Comparison of ENCODE assay signal across 1 cellular context in genomic region chr2:36338124-36338826, GRCh38.
TF ChIP-seq lines count a peak whose summit lies in the region.

No MANE protein-coding gene starts in this region.

TF ChIP-seq in HepG2, 621 proteins besides CTCF, POLR2A, EP300 and RAD21:
- TF ChIP-seq ZNF143 (CRISPR knock-in tag; IDR thresholded peaks at IDR 0.05) (no peak), MLX (CRISPR knock-in tag; IDR thresholded peaks at IDR 0.05) (no peak), ZNF746 (CRISPR knock-in tag; IDR thresholded peaks at IDR 0.05) (no peak), PCBP2 (optimal IDR thresholded peaks at IDR 0.05; ENCODE audit: low read depth, low read length, poor library complexity, severe bottlenecking) (no peak), CHD4 (IDR thresholded peaks at IDR 0.05; ENCODE audit: borderline replicate concordance, low read length) (no peak), TOPORS (CRISPR knock-in tag; IDR thresholded peaks at IDR 0.05) (no peak), REPIN1 (CRISPR knock-in tag; IDR thresholded peaks at IDR 0.05; ENCODE audit: borderline replicate concordance, low read depth) (no peak), GABPB1 (CRISPR knock-in tag; IDR thresholded peaks at IDR 0.05) (no peak), SIN3A (IDR thresholded peaks at IDR 0.05; ENCODE audit: borderline replicate concordance, low read depth, low read length) (no peak), HMGXB4 (CRISPR knock-in tag; IDR thresholded peaks at IDR 0.05; ENCODE audit: borderline replicate concordance in 1 of 2, low read depth in 1 of 2) (no peak), MYPOP (CRISPR knock-in tag; IDR thresholded peaks at IDR 0.05) (no peak), ZNF101 (CRISPR knock-in tag; IDR thresholded peaks at IDR 0.05; ENCODE audit: borderline replicate concordance, low read depth) (no peak)
- TF ChIP-seq, protein P1, sequence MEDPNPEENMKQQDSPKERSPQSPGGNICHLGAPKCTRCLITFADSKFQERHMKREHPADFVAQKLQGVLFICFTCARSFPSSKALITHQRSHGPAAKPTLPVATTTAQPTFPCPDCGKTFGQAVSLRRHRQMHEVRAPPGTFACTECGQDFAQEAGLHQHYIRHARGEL (CRISPR knock-in tag; IDR thresholded peaks at IDR 0.05) = no peak
- TF ChIP-seq, protein P2, sequence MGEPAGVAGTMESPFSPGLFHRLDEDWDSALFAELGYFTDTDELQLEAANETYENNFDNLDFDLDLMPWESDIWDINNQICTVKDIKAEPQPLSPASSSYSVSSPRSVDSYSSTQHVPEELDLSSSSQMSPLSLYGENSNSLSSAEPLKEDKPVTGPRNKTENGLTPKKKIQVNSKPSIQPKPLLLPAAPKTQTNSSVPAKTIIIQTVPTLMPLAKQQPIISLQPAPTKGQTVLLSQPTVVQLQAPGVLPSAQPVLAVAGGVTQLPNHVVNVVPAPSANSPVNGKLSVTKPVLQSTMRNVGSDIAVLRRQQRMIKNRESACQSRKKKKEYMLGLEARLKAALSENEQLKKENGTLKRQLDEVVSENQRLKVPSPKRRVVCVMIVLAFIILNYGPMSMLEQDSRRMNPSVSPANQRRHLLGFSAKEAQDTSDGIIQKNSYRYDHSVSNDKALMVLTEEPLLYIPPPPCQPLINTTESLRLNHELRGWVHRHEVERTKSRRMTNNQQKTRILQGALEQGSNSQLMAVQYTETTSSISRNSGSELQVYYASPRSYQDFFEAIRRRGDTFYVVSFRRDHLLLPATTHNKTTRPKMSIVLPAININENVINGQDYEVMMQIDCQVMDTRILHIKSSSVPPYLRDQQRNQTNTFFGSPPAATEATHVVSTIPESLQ (CRISPR knock-in tag; conservative IDR thresholded peaks at IDR 0.05) = no peak
